Comparison of ENCODE assay signal across 11 cellular contexts in genomic region chr5:69374911-69375446, GRCh38. TPM values are rescaled to one million over a fixed set of nuclear protein-coding genes. Genes with fewer than 3 reads are reported as not detected.
A peak's percentile ranks its signal among the peaks of the same experiment; 100 is the strongest.
DNase-seq lines count a peak whose midpoint lies in the region; ATAC-seq and TF ChIP-seq lines count a peak whose summit lies in the region.
"Had no signal": no experiment of that assay in that cellular context is flagged by ENCODE, and none has a peak within 500 bp of the region (broad histone marks: within the 10 kb centered on the region; RNA-seq: fewer than 3 reads in every experiment).

No MANE protein-coding gene starts in this region.

- peak; percentile 45 for DNase-seq in GM10248 (ENCODE audit: extremely low spot score)
- no peak for DNase-seq in Caco-2
- no peak for DNase-seq in NCI-H1417 (lab: John Stamatoyannopoulos, UW)
- DNase-seq in posterior vena cava (ENCODE audit: low spot score), result no peak
- DNase-seq in NCI-H526 (lab: John Stamatoyannopoulos, UW), result no peak
- DNase-seq: NCI-H345, SK-N-SH had no signal

- H3K9me3 ChIP-seq in Caco-2, result no peaks in the 10 kb centered on the region
- H3K9me3 ChIP-seq: prostate gland, SK-N-SH had no signal

- no peaks in the 10 kb centered on the region for H3K27me3 Mint-ChIP-seq in Caco-2 (ENCODE audit: insufficient read depth, unreplicated experiment)

- H3K27ac Mint-ChIP-seq in Caco-2 (ENCODE audit: unreplicated experiment), result no peak overlapping the region

- TF ChIP-seq CTCF in GM10248 (IDR thresholded peaks at IDR 0.05; ENCODE audit: control extremely low read depth, extremely low read depth, low read depth, missing control alignments) (no peak), Caco-2 (IDR thresholded peaks at IDR 0.05; ENCODE audit: insufficient read depth in 1 of 2, low read depth in 1 of 2, low read length in 1 of 2, severe bottlenecking in 1 of 2, unreplicated experiment in 1 of 2) (no peak)

- 0 out of 2 replicates have a peak, but pooled peaks cover 1% of the 10 kb centered on the region for H3K36me3 ChIP-seq in Caco-2 (ENCODE audit: control insufficient read depth, insufficient read depth, low read length)
- H3K36me3 ChIP-seq: prostate gland had no signal

- H3K4me1 Mint-ChIP-seq in Caco-2 (ENCODE audit: low read depth, unreplicated experiment), result no peaks in the 10 kb centered on the region

- intact Hi-C loops in Caco-2 (cut with micrococcal nuclease; ENCODE audit: unreplicated experiment) (no loop called here), posterior vena cava (cut with DNase I) (no loop called here)

- H3K36me3 Mint-ChIP-seq in Caco-2 (ENCODE audit: insufficient read depth, unreplicated experiment), result peaks cover 16% of the 10 kb centered on the region

- CTCF ChIA-PET in GM10248 (lab: Yijun Ruan, JAX), result interaction anchor here (1.1 kb wide), 1 partner anchor 281 kb away, joined by 5 read pairs; the partner anchor contains the start of gene SLC30A5
- CTCF ChIA-PET in Caco-2 (lab: Charles Lee), result no interaction called here

- H3K4me3 Mint-ChIP-seq in Caco-2 (ENCODE audit: unreplicated experiment), result no peak overlapping the region

- ATAC-seq in GM19043 (IDR thresholded peaks at IDR 0.05; ENCODE audit: low read depth, unreplicated experiment) (peak; percentile 59), HG02623 (IDR thresholded peaks at IDR 0.05; ENCODE audit: unreplicated experiment) (peak; percentile 70), HG03460 (IDR thresholded peaks at IDR 0.05; ENCODE audit: unreplicated experiment) (peak; percentile 61)

- H3K4me1 ChIP-seq in Caco-2, result 0 out of 2 replicates have a peak, but pooled peaks cover 7% of the 10 kb centered on the region
- H3K4me1 ChIP-seq: prostate gland had no signal

- no peaks in the 10 kb centered on the region for H3K9me3 Mint-ChIP-seq in Caco-2 (ENCODE audit: unreplicated experiment)

- POLR2A ChIA-PET in GM10248 (lab: Yijun Ruan, JAX) (interaction anchor here (1.5 kb wide), 1 partner anchor 93 kb away, joined by 3 read pairs; no protein-coding TSS in a partner anchor), Caco-2 (lab: Charles Lee) (no interaction called here)

- no TSS peak for BruUV-seq in Caco-2 (replicated peaks; lab: Mats Ljungman, UMichigan)

- no peak overlapping the region for H3K4me3 ChIP-seq in Caco-2 (ENCODE audit: low read depth, low read length)
- H3K4me3 ChIP-seq: prostate gland had no signal

- H3K27me3 ChIP-seq in Caco-2 (replicated peaks; ENCODE audit: control insufficient read depth, insufficient read depth, low read length), result no peaks in the 10 kb centered on the region

RNA-seq across cellular contexts. Expression of gene RAD17, which starts 5.4 kb away (rescaled TPM):
- total RNA-seq in Caco-2 (2022) (33.8 and 36.0 TPM in 2 replicates), posterior vena cava (10 to 100 TPM; 17.8 to 18.2 TPM)

RNA-seq across cellular contexts. Expression of gene AK6, which starts 5.7 kb away (rescaled TPM):
- total RNA-seq in Caco-2 (2022), result 66.8 and 75.1 TPM in 2 replicates
- 10 to 100 TPM; 31.9 to 36.1 TPM for total RNA-seq in posterior vena cava

RNA-seq across cellular contexts. Expression of gene TAF9, which starts 5.7 kb away (rescaled TPM):
- 92.5 and 101 TPM in 2 replicates for total RNA-seq in Caco-2 (2022)
- total RNA-seq in posterior vena cava, result 10 to 100 TPM; 30.9 to 35.6 TPM

RNA-seq across cellular contexts. Expression of gene MARVELD2, which starts 39.9 kb away (rescaled TPM):
- total RNA-seq in Caco-2 (2022), result 47.2 and 50.3 TPM in 2 replicates
- total RNA-seq in posterior vena cava, result under 1 TPM; 0.56 to 1.00 TPM

RNA-seq across cellular contexts. Expression of gene CCDC125, which starts 42.4 kb away (rescaled TPM):
- 20.8 and 22.4 TPM in 2 replicates for total RNA-seq in Caco-2 (2022)
- total RNA-seq in posterior vena cava, result 1 to 10 TPM; 3.6 to 5.8 TPM
